Comparison of ENCODE assay signal across 25 cellular contexts in the genomic region with DNA sequence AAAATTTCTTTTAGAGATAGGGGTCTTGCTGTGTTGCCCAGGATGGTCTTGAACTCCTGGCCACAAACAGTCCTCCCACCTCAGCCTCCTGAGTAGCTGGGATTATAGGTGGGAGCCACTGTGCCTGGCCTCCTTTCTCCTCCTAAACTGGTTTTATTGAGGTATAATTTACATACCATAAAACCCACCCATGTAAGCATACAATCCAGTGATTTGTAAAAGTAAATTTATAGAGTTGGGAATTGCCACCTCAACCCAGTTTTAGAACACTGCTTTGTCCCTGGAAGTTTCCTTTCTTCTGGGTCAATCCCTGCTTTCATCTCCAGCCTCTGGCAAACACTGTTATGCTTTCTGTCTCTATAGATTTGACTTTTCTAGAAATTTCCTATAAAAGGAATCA. TPM values are rescaled to one million over a fixed set of nuclear protein-coding genes. Genes with fewer than 3 reads are reported as not detected.
A peak's percentile ranks its signal among the peaks of the same experiment; 100 is the strongest.
DNase-seq lines count a peak whose midpoint lies in the region; ATAC-seq and TF ChIP-seq lines count a peak whose summit lies in the region.
"Had no signal": no experiment of that assay in that cellular context is flagged by ENCODE, and none has a peak within 500 bp of the region (broad histone marks: within the 10 kb centered on the region; RNA-seq: fewer than 3 reads in every experiment).

No MANE protein-coding gene starts in this region.

- H3K9me3 ChIP-seq in colonic mucosa = no peaks in the 10 kb centered on the region
- H3K9me3 ChIP-seq in mucosa of rectum (ENCODE audit: control insufficient read depth in 2 of 2, low read length in 2 of 2) = no peaks in the 10 kb centered on the region
- no peaks in the 10 kb centered on the region for H3K9me3 ChIP-seq in neural progenitor cell (ENCODE audit: low read depth)
- H3K9me3 ChIP-seq: BE2C, BLaER1 had no signal

- no peak overlapping the region for H3K4me3 Mint-ChIP-seq in neural progenitor cell
- H3K4me3 Mint-ChIP-seq: CD14-positive monocyte; CD4-positive, alpha-beta memory T cell; CD4-positive, CD25-positive, alpha-beta regulatory T cell; CD8-positive, alpha-beta memory T cell had no signal

- no peaks in the 10 kb centered on the region for H3K9me3 Mint-ChIP-seq in neural progenitor cell
- H3K9me3 Mint-ChIP-seq: CD4-positive, alpha-beta memory T cell; CD4-positive, CD25-positive, alpha-beta regulatory T cell; CD8-positive, alpha-beta memory T cell had no signal

- H4K20me1 ChIP-seq in neural progenitor cell (ENCODE audit: low read depth) = peaks cover 11% of the 10 kb centered on the region
- H4K20me1 ChIP-seq: BLaER1 had no signal

- peak overlapping the region; percentile 47 for H3K27ac ChIP-seq in colonic mucosa
- H3K27ac ChIP-seq in mucosa of rectum (ENCODE audit: low read depth in 2 of 2, low read length in 2 of 2) = peak overlapping the region; percentile 66 to 74
- H3K27ac ChIP-seq in neural progenitor cell = no peak overlapping the region
- H3K27ac ChIP-seq: BLaER1 had no signal

- H3K4me1 ChIP-seq in colonic mucosa (no peaks in the 10 kb centered on the region), mucosa of rectum (ENCODE audit: control insufficient read depth in 2 of 2, insufficient read depth in 2 of 2, low read length in 2 of 2) (peaks cover 17 to 24% of the 10 kb centered on the region in 2 donors), neural progenitor cell (no peaks in the 10 kb centered on the region)
- H3K4me1 ChIP-seq: BLaER1 had no signal

- H3K4me3 ChIP-seq in colonic mucosa (no peak overlapping the region), mucosa of rectum (ENCODE audit: low read length in 2 of 2) (no peak overlapping the region), neural progenitor cell (no peak overlapping the region)
- H3K4me3 ChIP-seq: BLaER1, GM12878 had no signal

- DNase-seq in colonic mucosa = no peak
- no peak for DNase-seq in left colon
- DNase-seq in neural progenitor cell (ENCODE audit: low spot score) = no peak
- DNase-seq in occipital lobe (lab: John Stamatoyannopoulos, UW) = no peak
- DNase-seq: 8988T; ACHN; BE2C; C1 segment of cervical spinal cord; CD4-positive, alpha-beta memory T cell; CD4-positive, CD25-positive, alpha-beta regulatory T cell; CD8-positive, alpha-beta memory T cell; COR-L47; DMS 273 treated with DMSO at 0.1 percent for 48 hours; DMS153; DMS53; DMS79; DND-41; EL; GDM1 had no signal

- H3K27ac Mint-ChIP-seq in neural progenitor cell = no peak overlapping the region
- H3K27ac Mint-ChIP-seq: CD4-positive, alpha-beta memory T cell; CD4-positive, CD25-positive, alpha-beta regulatory T cell had no signal

- H3K9ac ChIP-seq in colonic mucosa (ENCODE audit: low read depth in 2 of 2, low read length in 2 of 2) (no peak overlapping the region), mucosa of rectum (ENCODE audit: low read depth in 1 of 2, low read length in 2 of 2) (peak overlapping the region in 1 of 2 donors; percentile 47), neural progenitor cell (no peak overlapping the region)
- H3K9ac ChIP-seq: BLaER1 had no signal

- H3K4me2 ChIP-seq in neural progenitor cell = no peak overlapping the region
- H3K4me2 ChIP-seq: BLaER1 had no signal

- H3K36me3 ChIP-seq in colonic mucosa (no peaks in the 10 kb centered on the region), mucosa of rectum (ENCODE audit: control insufficient read depth in 2 of 2, insufficient read depth in 2 of 2, low read length in 2 of 2) (no peaks in the 10 kb centered on the region), neural progenitor cell (no peaks in the 10 kb centered on the region)
- H3K36me3 ChIP-seq: BE2C, BLaER1 had no signal

- no peak for TF ChIP-seq CTCF in colonic mucosa (IDR thresholded peaks at IDR 0.05)
- TF ChIP-seq CTCF in neural progenitor cell (IDR thresholded peaks at IDR 0.05) = no peak

- H3K79me2 ChIP-seq in neural progenitor cell (ENCODE audit: low read depth) = no peaks in the 10 kb centered on the region

- ATAC-seq in left colon (peak; percentile 77), HG03469 (IDR thresholded peaks at IDR 0.05; ENCODE audit: unreplicated experiment) (no peak), HG02885 (IDR thresholded peaks at IDR 0.05; ENCODE audit: poor library complexity, unreplicated experiment) (no peak)
- ATAC-seq: GM12878 had no signal

- H3K36me3 Mint-ChIP-seq in neural progenitor cell = no peaks in the 10 kb centered on the region
- H3K36me3 Mint-ChIP-seq: CD14-positive monocyte had no signal

- H3K4me1 Mint-ChIP-seq in neural progenitor cell = no peaks in the 10 kb centered on the region

- H3F3A ChIP-seq in neural progenitor cell (ENCODE audit: low read depth) = no peaks in the 10 kb centered on the region

- intact Hi-C loops in colonic mucosa (cut with DNase I) (no loop called here), left colon (cut with DNase I, micrococcal nuclease) (no loop called here)

- no peaks in the 10 kb centered on the region for H3K27me3 ChIP-seq in colonic mucosa
- H3K27me3 ChIP-seq in mucosa of rectum (ENCODE audit: control insufficient read depth in 2 of 2, insufficient read depth in 2 of 2, low read length in 2 of 2) = no peaks in the 10 kb centered on the region
- H3K27me3 ChIP-seq in neural progenitor cell = no peaks in the 10 kb centered on the region
- H3K27me3 ChIP-seq: BE2C, BLaER1 had no signal

- H3K27me3 Mint-ChIP-seq in neural progenitor cell (ENCODE audit: insufficient read depth, low read depth) = no peaks in the 10 kb centered on the region
- H3K27me3 Mint-ChIP-seq: CD4-positive, alpha-beta memory T cell; CD4-positive, CD25-positive, alpha-beta regulatory T cell; CD8-positive, alpha-beta memory T cell had no signal

- no peak overlapping the region for H2AFZ ChIP-seq in neural progenitor cell (replicated peaks)

RNA-seq across cellular contexts. Expression of gene CNNM2, which starts 49.0 kb away (rescaled TPM):
- total RNA-seq in colonic mucosa (10 to 100 TPM; 25.2 to 29.3 TPM), left colon (10 to 100 TPM; 34.5 to 38.6 TPM), neural progenitor cell (ENCODE audit: low replicate concordance) (11.4 and 20.2 TPM in 2 replicates), occipital lobe (7.6 TPM)
